In genomic region chr1:163104405-163105099, GRCh38 we compare ENCODE assay signal across 16 cellular contexts. TPM values are rescaled to one million over a fixed set of nuclear protein-coding genes. Genes with fewer than 3 reads are reported as not detected.
"Had no signal": no experiment of that assay in that cellular context is flagged by ENCODE, and none has a peak within 500 bp of the region (broad histone marks: within the 10 kb centered on the region; RNA-seq: fewer than 3 reads in every experiment).

No MANE protein-coding gene starts in this region.

- H3K9me3 ChIP-seq: heart left ventricle, neutrophil had no signal

- H3K36me3 Mint-ChIP-seq: activated naive CD4-positive, alpha-beta T cell treated with anti-CD3 and anti-CD28 coated beads, Interleukin-2, amount 50 U/mL, for 72 hours; stimulated activated effector memory CD8-positive, alpha-beta T cell treated with anti-CD3 and anti-CD28 coated beads, Interleukin-12 subunit alpha, Interleukin-12 subunit beta, amount 100 ng/mL, for 72 hours; type B pancreatic cell had no signal

- H3K27me3 Mint-ChIP-seq: type B pancreatic cell had no signal

- H3K4me1 ChIP-seq: left lung had no signal

- DNase-seq: activated CD4-positive, alpha-beta T cell treated with anti-CD3 and anti-CD28 coated beads, Interleukin-2, amount 50 U/mL, for 4 hours; activated effector memory CD4-positive, alpha-beta T cell treated with Interleukin-2 at 50 U/mL for 16 hours; activated T-cell treated with anti-CD3 and anti-CD28 coated beads, Interleukin-2, amount 50 U/mL, for 1 hour; anterior cingulate cortex; foreskin keratinocyte; heart left ventricle; islet precursor cell; left lung; mesendoderm; T-helper 2 cell had no signal

- H3K4me3 ChIP-seq: heart left ventricle, left lung had no signal

- H3K27ac ChIP-seq: foreskin keratinocyte, left lung, neutrophil had no signal

- H3K4me3 Mint-ChIP-seq: stimulated activated effector memory CD8-positive, alpha-beta T cell treated with anti-CD3 and anti-CD28 coated beads, Interleukin-12 subunit alpha, Interleukin-12 subunit beta, amount 100 ng/mL, for 72 hours; type B pancreatic cell had no signal

- H3K9me3 Mint-ChIP-seq: activated naive CD4-positive, alpha-beta T cell treated with anti-CD3 and anti-CD28 coated beads, Interleukin-2, amount 50 U/mL, for 72 hours; stimulated activated effector memory CD8-positive, alpha-beta T cell treated with anti-CD3 and anti-CD28 coated beads, Interleukin-12 subunit alpha, Interleukin-12 subunit beta, amount 100 ng/mL, for 72 hours; type B pancreatic cell had no signal

- H3K36me3 ChIP-seq: heart left ventricle, left lung, neutrophil had no signal

- ATAC-seq: activated CD4-positive, CD25-positive, alpha-beta regulatory T cell treated with anti-CD3 and anti-CD28 coated beads, Interleukin-2, amount 50 U/mL, for 24 hours; activated naive CD4-positive, alpha-beta T cell treated with anti-CD3 and anti-CD28 coated beads, Interleukin-2, amount 50 U/mL, for 72 hours; esophagus mucosa; foreskin keratinocyte; left lung; stimulated activated effector memory CD8-positive, alpha-beta T cell treated with anti-CD3 and anti-CD28 coated beads, Interleukin-12 subunit alpha, Interleukin-12 subunit beta, amount 100 ng/mL, for 72 hours had no signal

- H3K27me3 ChIP-seq: foreskin keratinocyte, heart left ventricle, left lung, neutrophil had no signal

- H3K4me1 Mint-ChIP-seq: stimulated activated effector memory CD8-positive, alpha-beta T cell treated with anti-CD3 and anti-CD28 coated beads, Interleukin-12 subunit alpha, Interleukin-12 subunit beta, amount 100 ng/mL, for 72 hours had no signal

- H3K27ac Mint-ChIP-seq: activated naive CD4-positive, alpha-beta T cell treated with anti-CD3 and anti-CD28 coated beads, Interleukin-2, amount 50 U/mL, for 72 hours; stimulated activated effector memory CD8-positive, alpha-beta T cell treated with anti-CD3 and anti-CD28 coated beads, Interleukin-12 subunit alpha, Interleukin-12 subunit beta, amount 100 ng/mL, for 72 hours; type B pancreatic cell had no signal

RNA-seq across cellular contexts. Expression of gene RGS4, which starts 35.4 kb away (rescaled TPM):
- total RNA-seq: activated naive CD4-positive, alpha-beta T cell treated with anti-CD3 and anti-CD28 coated beads, Interleukin-2, amount 50 U/mL, for 72 hours had no signal
